22 cellular contexts compared by ENCODE assay signal in the genomic region with DNA sequence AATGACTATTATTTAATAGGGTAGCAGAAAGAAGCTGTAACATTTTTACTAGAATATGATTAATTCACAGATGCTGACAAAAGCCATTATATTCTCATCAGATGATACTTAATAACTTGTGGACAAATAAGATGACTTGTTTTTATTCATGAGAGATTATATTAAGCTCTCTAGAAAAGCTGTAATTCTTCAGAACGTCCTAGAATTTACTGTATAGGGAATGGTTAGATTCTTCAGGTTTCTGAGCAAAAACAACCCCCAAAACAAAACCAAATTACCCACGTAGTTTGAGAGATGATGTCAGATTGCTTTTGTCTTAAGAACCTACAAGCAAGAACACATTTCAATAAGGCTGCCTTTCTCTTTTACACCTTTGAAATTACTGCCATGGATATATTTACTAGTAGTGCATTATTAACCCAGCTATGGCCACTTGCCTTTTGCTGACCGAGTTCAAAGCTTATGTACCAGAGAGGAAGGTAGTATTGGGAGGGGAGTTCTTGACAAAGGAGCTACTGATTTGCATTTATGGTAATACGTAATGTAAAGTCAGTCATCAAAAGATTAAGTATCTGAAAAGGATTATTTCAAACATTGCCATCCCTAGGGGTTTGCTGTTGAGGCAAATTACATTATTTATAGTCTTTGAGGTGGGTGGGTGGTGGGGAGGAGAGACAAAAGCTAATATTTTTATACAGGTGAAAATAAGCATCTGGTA.
"Had no signal": no experiment of that assay in that cellular context is flagged by ENCODE, and none has a peak within 500 bp of the region (broad histone marks: within the 10 kb centered on the region; RNA-seq: fewer than 3 reads in every experiment).

No MANE protein-coding gene starts in this region.

- H3K4me1 ChIP-seq: lower lobe of right lung, parathyroid adenoma, upper lobe of right lung had no signal

- ATAC-seq: activated naive CD4-positive, alpha-beta T cell treated with anti-CD3 and anti-CD28 coated beads, Interleukin-2, amount 50 U/mL, for 72 hours; effector memory CD8-positive, alpha-beta T cell; left cardiac atrium; lower lobe of right lung; natural killer cell treated with Interleukin-12 subunit alpha and Interleukin-12 subunit beta and Interleukin-15 and Interleukin-18, amount 100 ng/mL, for 72 hours; stimulated activated effector memory CD8-positive, alpha-beta T cell treated with anti-CD3 and anti-CD28 coated beads, Interleukin-12 subunit alpha, Interleukin-12 subunit beta, amount 100 ng/mL, for 72 hours; upper lobe of right lung had no signal

- H3K4me3 ChIP-seq: adrenal gland, cardiac muscle cell, lower lobe of right lung, sigmoid colon, thoracic aorta, upper lobe of right lung had no signal

- DNase-seq: activated B cell treated with CpG ODN at 0.5 μM for 24 hours; activated CD4-positive, alpha-beta memory T cell treated with anti-CD3 and anti-CD28 coated beads for 36 hours; activated CD4-positive, alpha-beta T cell treated with anti-CD3 and anti-CD28 coated beads for 4 hours; activated gamma-delta T cell treated with Interleukin-2 at 50 U/mL for 16 hours; activated T-cell treated with anti-CD3 and anti-CD28 coated beads for 4 hours; adrenal gland; dermis blood vessel endothelial cell; effector memory CD8-positive, alpha-beta T cell; foreskin melanocyte; glutamatergic neuron; hippocampal formation; left cardiac atrium; lower lobe of right lung; sigmoid colon; stimulated activated CD4-positive, alpha-beta T cell treated with anti-CD3 and anti-CD28 coated beads, Interleukin-4, amount 100 ng/mL, for 24 hours; upper lobe of right lung had no signal

- H3K9ac ChIP-seq: parathyroid adenoma had no signal

- H3K27me3 ChIP-seq: adrenal gland, cardiac muscle cell, sigmoid colon, upper lobe of right lung had no signal

- H3K36me3 ChIP-seq: adrenal gland, cardiac muscle cell, lower lobe of right lung, sigmoid colon, thoracic aorta, upper lobe of right lung had no signal

- H3K9me3 ChIP-seq: lower lobe of right lung, sigmoid colon, thoracic aorta, upper lobe of right lung had no signal

- H2AFZ ChIP-seq: parathyroid adenoma had no signal

- H3K27ac ChIP-seq: adrenal gland, cardiac muscle cell, lower lobe of right lung, parathyroid adenoma, sigmoid colon, thoracic aorta, upper lobe of right lung had no signal
